16 cellular contexts compared by ENCODE assay signal in the genomic region with DNA sequence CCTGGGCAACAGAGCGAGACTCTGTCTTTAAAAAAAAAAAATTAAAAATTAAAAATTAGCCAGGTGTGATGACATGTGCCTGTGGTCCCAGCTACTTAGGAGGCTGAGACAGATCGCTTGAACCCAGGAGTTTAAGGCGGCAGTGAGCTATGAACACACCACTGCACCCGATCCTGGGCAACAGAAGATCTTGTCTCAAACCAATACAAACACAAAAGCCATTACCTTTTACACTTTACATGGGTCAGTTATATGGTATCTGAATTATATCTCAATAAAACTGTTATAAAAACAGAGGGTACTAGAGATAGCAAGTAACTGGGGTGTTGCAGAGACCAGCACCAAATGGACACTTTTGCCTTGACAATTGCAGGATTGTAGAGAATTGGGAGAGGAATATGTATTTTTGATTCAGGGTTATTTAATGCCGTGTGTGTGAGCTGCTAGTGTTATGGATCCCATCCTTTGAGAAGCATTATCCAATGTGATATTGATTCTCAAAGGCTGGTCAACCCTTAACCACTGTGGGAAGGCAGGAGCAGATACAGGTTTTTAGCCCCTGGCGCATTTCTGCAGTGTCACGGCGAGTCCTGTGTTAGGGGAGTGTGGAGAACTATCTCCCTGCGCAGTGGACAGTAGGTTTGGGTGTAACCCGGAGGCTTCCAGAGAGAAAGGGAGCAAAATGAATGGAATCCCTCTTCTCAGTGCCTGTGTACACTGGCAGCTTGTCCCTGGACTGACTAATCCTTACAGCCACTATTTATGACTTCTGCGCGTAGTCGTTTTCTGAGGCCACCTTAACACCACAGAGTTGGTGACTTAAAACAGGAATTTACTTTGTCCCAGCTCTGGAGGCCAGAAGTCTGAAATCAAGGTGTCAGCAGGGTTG. TPM values are rescaled to one million over a fixed set of nuclear protein-coding genes. Genes with fewer than 3 reads are reported as not detected.
DNase-seq lines count a peak whose midpoint lies in the region; ATAC-seq and TF ChIP-seq lines count a peak whose summit lies in the region.
"Had no signal": no experiment of that assay in that cellular context is flagged by ENCODE, and none has a peak within 500 bp of the region (broad histone marks: within the 10 kb centered on the region; RNA-seq: fewer than 3 reads in every experiment).

No MANE protein-coding gene starts in this region.

- peaks cover 29% of the 10 kb centered on the region for H3K4me1 ChIP-seq in CD4-positive, CD25-positive, alpha-beta regulatory T cell (ENCODE audit: control insufficient read depth, insufficient read depth, low read length, poor library complexity, severe bottlenecking)
- H3K4me1 ChIP-seq in HEK293 (ENCODE audit: control insufficient read depth, insufficient read depth, low read length) (peaks cover 11% of the 10 kb centered on the region; the same call in 1 of the 2 replicates), adipocyte (ENCODE audit: control insufficient read depth, insufficient read depth, low read length) (peaks cover 32% of the 10 kb centered on the region)

- peak overlapping the region in 1 of 4 donors; percentile 6 for H3K4me3 Mint-ChIP-seq in CD4-positive, CD25-positive, alpha-beta regulatory T cell
- H3K4me3 Mint-ChIP-seq in naive thymus-derived CD8-positive, alpha-beta T cell = peak overlapping the region in 1 of 10 donors; percentile 36

- no peak for ATAC-seq in CD4-positive, CD25-positive, alpha-beta regulatory T cell (ENCODE audit: low read depth in 2 of 2)
- no peak for ATAC-seq in naive thymus-derived CD8-positive, alpha-beta T cell
- ATAC-seq in GM19452 (IDR thresholded peaks at IDR 0.05; ENCODE audit: unreplicated experiment) = no peak
- no peak for ATAC-seq in GM21576 (IDR thresholded peaks at IDR 0.05; ENCODE audit: unreplicated experiment)
- ATAC-seq: heart right ventricle had no signal

- POLR2A ChIA-PET in HEK293 (lab: Yijun Ruan, JAX) = interaction anchor here (0.6 to 1.8 kb wide), 2 partner anchors 29 to 95 kb away, joined by 3 to 4 read pairs; no protein-coding TSS in a partner anchor
- POLR2A ChIA-PET in naive thymus-derived CD8-positive, alpha-beta T cell (lab: Charles Lee) = interaction anchor here (0.6 to 1.1 kb wide), 4 partner anchors 74 to 200 kb away, joined by 3 to 6 read pairs (median 4); partner anchors contain the start of gene RHOF

- H3K27me3 Mint-ChIP-seq in CD4-positive, CD25-positive, alpha-beta regulatory T cell = peaks cover 5% of the 10 kb centered on the region
- H3K27me3 Mint-ChIP-seq in naive thymus-derived CD8-positive, alpha-beta T cell = peaks cover 0 to 2% (median 0%) of the 10 kb centered on the region in 5 donors

- TF ChIP-seq CTCF in HEK293 (tag by site-specific recombination; IDR thresholded peaks at IDR 0.05) = no peak

- no peak overlapping the region for H3K27ac ChIP-seq in CD4-positive, CD25-positive, alpha-beta regulatory T cell (ENCODE audit: insufficient read depth, low read length, poor library complexity, severe bottlenecking)
- peak overlapping the region; percentile 29; the same call in 1 of the 2 replicates for H3K27ac ChIP-seq in HEK293 (ENCODE audit: extremely low read depth, low read depth, low read length)
- H3K27ac ChIP-seq: heart right ventricle, Peyer's patch had no signal

- H3K9ac ChIP-seq in adipocyte (ENCODE audit: low read length) = peak overlapping the region; percentile 3

- H3K27me3 ChIP-seq in CD4-positive, CD25-positive, alpha-beta regulatory T cell (ENCODE audit: control insufficient read depth, insufficient read depth, low read length) = no peaks in the 10 kb centered on the region
- no peaks in the 10 kb centered on the region for H3K27me3 ChIP-seq in adipocyte (replicated peaks; ENCODE audit: control insufficient read depth, insufficient read depth, low read length)
- H3K27me3 ChIP-seq: heart right ventricle, Peyer's patch had no signal

- CTCF ChIA-PET in HEK293 (lab: Yijun Ruan, JAX) = interaction anchor here (1.2 to 9.9 kb wide), 4 partner anchors 15 to 119 kb away, joined by 3 to 154 read pairs (median 5); partner anchors contain the start of gene RHOF

- H3K4me3 ChIP-seq in CD4-positive, CD25-positive, alpha-beta regulatory T cell (ENCODE audit: low read depth, low read length) = no peak overlapping the region
- H3K4me3 ChIP-seq in HEK293 (ENCODE audit: low read depth, low read length) (no peak overlapping the region), adipocyte (ENCODE audit: low read length) (no peak overlapping the region)
- H3K4me3 ChIP-seq: heart right ventricle, Peyer's patch had no signal

- H3K27ac Mint-ChIP-seq in CD4-positive, CD25-positive, alpha-beta regulatory T cell = peak overlapping the region in 2 of 3 donors; percentile 34 to 93
- H3K27ac Mint-ChIP-seq in naive thymus-derived CD8-positive, alpha-beta T cell = peak overlapping the region in 7 of 10 donors; percentile 3 to 90 (median 65)

- H3K36me3 ChIP-seq in CD4-positive, CD25-positive, alpha-beta regulatory T cell (ENCODE audit: control insufficient read depth, insufficient read depth, low read length) = peaks cover 35% of the 10 kb centered on the region
- H3K36me3 ChIP-seq in HEK293 (ENCODE audit: control insufficient read depth in 2 of 2, insufficient read depth in 1 of 2, low read length in 2 of 2) (peaks cover 30 to 35% of the 10 kb centered on the region in 2 experiments), adipocyte (ENCODE audit: control insufficient read depth, insufficient read depth, low read length, severe bottlenecking) (peaks cover 35% of the 10 kb centered on the region)

- no peak for DNase-seq in CD4-positive, CD25-positive, alpha-beta regulatory T cell
- DNase-seq in adipocyte (ENCODE audit: low read depth) = no peak
- peak in 1 of 10 donors; percentile 10 for DNase-seq in naive thymus-derived CD8-positive, alpha-beta T cell
- DNase-seq in iPS-NIHi11 (ENCODE audit: low spot score) = no peak
- DNase-seq: activated CD4-positive, alpha-beta T cell treated with anti-CD3 and anti-CD28 coated beads for 1 hour; activated gamma-delta T cell; heart right ventricle; left cardiac atrium; NCI-H146; NCI-H510A; Peyer's patch had no signal

- no peaks in the 10 kb centered on the region for H3K9me3 ChIP-seq in CD4-positive, CD25-positive, alpha-beta regulatory T cell (ENCODE audit: control insufficient read depth in 2 of 2, low read length in 2 of 2)
- no peaks in the 10 kb centered on the region for H3K9me3 ChIP-seq in HEK293 (ENCODE audit: control insufficient read depth, insufficient read depth, low read depth, low read length)
- no peaks in the 10 kb centered on the region for H3K9me3 ChIP-seq in adipocyte (ENCODE audit: control insufficient read depth, low read length)
- H3K9me3 ChIP-seq: heart right ventricle, Peyer's patch had no signal

- peaks cover 25% of the 10 kb centered on the region for H3K36me3 Mint-ChIP-seq in CD4-positive, CD25-positive, alpha-beta regulatory T cell
- peaks cover 0 to 48% (median 11%) of the 10 kb centered on the region in 3 donors for H3K36me3 Mint-ChIP-seq in naive thymus-derived CD8-positive, alpha-beta T cell

- H3K4me1 Mint-ChIP-seq in CD4-positive, CD25-positive, alpha-beta regulatory T cell = peaks cover 13 to 58% (median 38%) of the 10 kb centered on the region in 4 donors
- H3K4me1 Mint-ChIP-seq in naive thymus-derived CD8-positive, alpha-beta T cell = peaks cover 27 to 59% (median 47%) of the 10 kb centered on the region in 4 donors

- H3K9me3 Mint-ChIP-seq in CD4-positive, CD25-positive, alpha-beta regulatory T cell = no peaks in the 10 kb centered on the region
- peaks cover 0 to 3% (median 0%) of the 10 kb centered on the region in 9 donors for H3K9me3 Mint-ChIP-seq in naive thymus-derived CD8-positive, alpha-beta T cell

TF ChIP-seq in HEK293, 187 proteins besides CTCF, POLR2A, EP300 and RAD21:
- TF ChIP-seq ZNF600 (tag by site-specific recombination; IDR thresholded peaks at IDR 0.05) (peak; percentile 64), ZNF514 (tag by site-specific recombination; IDR thresholded peaks at IDR 0.05) (no peak), GLIS2 (tag by site-specific recombination; IDR thresholded peaks at IDR 0.05) (no peak), ZNF664 (tag by site-specific recombination; IDR thresholded peaks at IDR 0.05) (peak; percentile 67), KLF1 (tag by site-specific recombination; IDR thresholded peaks at IDR 0.05) (no peak), ZNF16 (tag by site-specific recombination; IDR thresholded peaks at IDR 0.05; ENCODE audit: low read depth) (no peak), ZNF529 (tag by site-specific recombination; IDR thresholded peaks at IDR 0.05; ENCODE audit: insufficient replicate concordance) (no peak), SCRT1 (tag by site-specific recombination; IDR thresholded peaks at IDR 0.05; ENCODE audit: borderline replicate concordance) (no peak), TCF7L2 (IDR thresholded peaks at IDR 0.05; ENCODE audit: borderline replicate concordance, low read depth, low read length) (no peak), ZNF335 (tag by site-specific recombination; conservative IDR thresholded peaks at IDR 0.05) (no peak), ZNF624 (tag by site-specific recombination; IDR thresholded peaks at IDR 0.05) (no peak), ZNF433 (tag by site-specific recombination; IDR thresholded peaks at IDR 0.05; ENCODE audit: low read depth) (no peak), ZFP41 (tag by site-specific recombination; IDR thresholded peaks at IDR 0.05; ENCODE audit: borderline replicate concordance) (no peak), ZNF404 (tag by site-specific recombination; IDR thresholded peaks at IDR 0.05) (no peak)

RNA-seq across cellular contexts. Expression of gene PSMD9, which starts 4.3 kb away (rescaled TPM):
- total RNA-seq in CD4-positive, CD25-positive, alpha-beta regulatory T cell = 52.9 TPM
- 100 to 1,000 TPM in 1 of 4 donors, 10 to 100 TPM in 3; 75.2 to 106 (median 90.9) TPM for polyA plus RNA-seq in CD4-positive, CD25-positive, alpha-beta regulatory T cell
- 10 to 100 TPM; 35.1 to 41.4 TPM for total RNA-seq in naive thymus-derived CD8-positive, alpha-beta T cell
- polyA plus RNA-seq in naive thymus-derived CD8-positive, alpha-beta T cell = 10 to 100 TPM; 88.4 to 90.5 (median 89.4) TPM

RNA-seq across cellular contexts. Expression of gene CFAP251, which starts 25.5 kb away (rescaled TPM):
- total RNA-seq in CD4-positive, CD25-positive, alpha-beta regulatory T cell = 0.96 TPM
- under 1 TPM in 1 of 4 donors, not detected in 3; 0.05 TPM for polyA plus RNA-seq in CD4-positive, CD25-positive, alpha-beta regulatory T cell
- total RNA-seq in naive thymus-derived CD8-positive, alpha-beta T cell = under 1 TPM; 0.49 to 0.82 TPM
- polyA plus RNA-seq in naive thymus-derived CD8-positive, alpha-beta T cell = under 1 TPM in 2 of 3 donors, not detected in 1; 0.03 to 0.06 TPM

RNA-seq across cellular contexts. Expression of gene HPD, which starts 34.3 kb away (rescaled TPM):
- total RNA-seq in CD4-positive, CD25-positive, alpha-beta regulatory T cell = not detected
- polyA plus RNA-seq in CD4-positive, CD25-positive, alpha-beta regulatory T cell = not detected
- not detected for total RNA-seq in naive thymus-derived CD8-positive, alpha-beta T cell
- not detected for polyA plus RNA-seq in naive thymus-derived CD8-positive, alpha-beta T cell
- total RNA-seq: Peyer's patch; T-helper 1 cell treated with Interleukin-12 subunit alpha and Interleukin-12 subunit beta and Interleukin-4 antibody, amounts not matched to agents 30 ng/mL and 1 ng/mL, for 36 hours; urinary bladder had no signal
